8 cellular contexts compared by ENCODE assay signal in the genomic region with DNA sequence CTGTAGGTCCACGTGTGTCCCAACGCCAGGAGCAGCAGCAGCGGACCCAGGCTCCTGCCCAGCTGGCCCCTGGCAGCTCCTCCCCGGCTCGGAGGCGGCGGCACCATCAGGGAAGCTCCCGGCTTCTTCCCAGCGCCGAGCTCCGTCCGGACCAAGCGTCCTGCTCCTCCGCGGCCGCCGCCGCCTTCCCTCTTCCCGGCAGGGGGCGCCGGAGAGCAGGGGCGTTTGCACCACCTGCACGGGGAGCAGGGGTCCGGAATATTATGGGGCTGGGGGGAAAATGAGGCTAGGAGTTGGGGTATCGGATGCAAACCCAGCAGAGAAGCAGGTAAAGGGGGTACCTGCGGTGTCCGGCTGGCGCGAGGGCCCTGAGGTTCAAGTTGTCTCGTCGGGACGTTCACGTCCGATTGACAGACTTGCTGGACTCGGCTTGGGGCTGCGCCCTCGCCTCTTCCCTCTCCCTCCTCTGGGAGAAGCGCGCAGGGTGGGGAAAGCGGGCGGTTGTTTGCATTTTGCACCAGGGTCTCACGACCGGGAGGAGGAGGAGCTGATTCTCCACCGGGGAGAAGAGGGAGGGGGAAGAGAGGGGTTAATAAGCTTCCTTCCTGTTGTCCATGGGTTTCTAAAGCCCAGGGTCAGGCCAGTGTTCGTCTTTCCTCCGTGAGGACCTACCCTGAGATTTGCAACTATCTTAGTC. TPM values are rescaled to one million over a fixed set of nuclear protein-coding genes. Genes with fewer than 3 reads are reported as not detected.
DNase-seq lines count a peak whose midpoint lies in the region; ATAC-seq and TF ChIP-seq lines count a peak whose summit lies in the region.

Gene CCBE1, minus strand, starts transcription at position 188 of the 697 bp plus-strand sequence.

- H3K27ac ChIP-seq in DOHH2 (ENCODE audit: low read depth, low read length) (no peak within 1 kb of the TSS), right cardiac atrium (ENCODE audit: low read length) (no peak within 1 kb of the TSS), sigmoid colon (peak within 1 kb of the TSS in 3 of 4 donors; percentile 85 to 89 (median 86))

- peaks cover 18% of the 10 kb centered on the region for H3K27me3 ChIP-seq in DOHH2 (ENCODE audit: control insufficient read depth, low read length)
- no peaks in the 10 kb centered on the region for H3K27me3 ChIP-seq in adipocyte (replicated peaks; ENCODE audit: control insufficient read depth, insufficient read depth, low read length)
- H3K27me3 ChIP-seq in right cardiac atrium (ENCODE audit: control insufficient read depth, insufficient read depth) = no peaks in the 10 kb centered on the region
- peaks cover 0 to 17% (median 0%) of the 10 kb centered on the region in 3 donors for H3K27me3 ChIP-seq in sigmoid colon

- no peaks in the 10 kb centered on the region for H3K36me3 ChIP-seq in DOHH2 (ENCODE audit: control insufficient read depth, low read length)
- no peaks in the 10 kb centered on the region for H3K36me3 ChIP-seq in adipocyte (ENCODE audit: control insufficient read depth, insufficient read depth, low read length, severe bottlenecking)
- no peaks in the 10 kb centered on the region for H3K36me3 ChIP-seq in sigmoid colon

- H3K4me2 ChIP-seq in DOHH2 (ENCODE audit: low read length) = no peak within 1 kb of the TSS

- no peaks in the 10 kb centered on the region for H4K20me1 ChIP-seq in DOHH2 (ENCODE audit: control insufficient read depth, insufficient read depth, low read depth, low read length)

- H3K9me3 ChIP-seq in DOHH2 (ENCODE audit: control insufficient read depth, insufficient read depth, low read length) (no peaks in the 10 kb centered on the region), adipocyte (ENCODE audit: control insufficient read depth, low read length) (no peaks in the 10 kb centered on the region), right cardiac atrium (ENCODE audit: control insufficient read depth, low read length) (no peaks in the 10 kb centered on the region), sigmoid colon (no peaks in the 10 kb centered on the region)

- ATAC-seq in GM21723 (IDR thresholded peaks at IDR 0.05; ENCODE audit: unreplicated experiment) (peak; percentile 74), right cardiac atrium (peak; percentile 78 to 81), HG02798 (IDR thresholded peaks at IDR 0.05; ENCODE audit: poor library complexity, unreplicated experiment) (no peak)

- WGBS in right cardiac atrium = under 1% methylated on average over 46 of the region's 46 CpGs
- WGBS in sigmoid colon, 2 donors = 1% methylated on average over 46 of the region's 46 CpGs

- TF ChIP-seq CTCF in DOHH2 (IDR thresholded peaks at IDR 0.05; ENCODE audit: low read depth, low read length, poor library complexity, severe bottlenecking) (peak; percentile 56), sigmoid colon (IDR thresholded peaks at IDR 0.05) (peak; percentile 86 to 99 (median 91))

- H3K79me2 ChIP-seq in DOHH2 (ENCODE audit: control insufficient read depth, low read length) = no peaks in the 10 kb centered on the region

- peak within 1 kb of the TSS; percentile 95 for H3K9ac ChIP-seq in adipocyte (ENCODE audit: low read length)

- TF ChIP-seq EP300 in sigmoid colon (IDR thresholded peaks at IDR 0.05) = no peak

- H3K9me2 ChIP-seq in DOHH2 (replicated peaks; ENCODE audit: control insufficient read depth, low read length) = no peaks in the 10 kb centered on the region

- H3F3A ChIP-seq in DOHH2 (ENCODE audit: control insufficient read depth, insufficient read depth) = no peaks in the 10 kb centered on the region

- TF ChIP-seq POLR2A in sigmoid colon (IDR thresholded peaks at IDR 0.05) = peak in 1 of 2 donors; percentile 21

- intact Hi-C loops in right cardiac atrium (cut with DNase I) (loop anchor here in 3 of 4 donors (5.0 to 10.0 kb wide), 3 partner anchors 125 to 233 kb away; no protein-coding TSS in a partner anchor), sigmoid colon (cut with DNase I) (loop anchor here (2.0 to 5.0 kb wide), 4 partner anchors 45 to 235 kb away; no protein-coding TSS in a partner anchor)

- no peaks in the 10 kb centered on the region for H3K4me1 ChIP-seq in DOHH2 (ENCODE audit: control insufficient read depth, low read length)
- H3K4me1 ChIP-seq in adipocyte (ENCODE audit: control insufficient read depth, insufficient read depth, low read length) = peaks cover 5% of the 10 kb centered on the region
- H3K4me1 ChIP-seq in right cardiac atrium (ENCODE audit: control insufficient read depth, insufficient read depth, low read length) = no peaks in the 10 kb centered on the region
- peaks cover 3 to 58% (median 44%) of the 10 kb centered on the region in 4 donors for H3K4me1 ChIP-seq in sigmoid colon

- DNase-seq in NCI-H2107 (lab: John Stamatoyannopoulos, UW) = peak; percentile 89
- DNase-seq in adipocyte (ENCODE audit: low read depth) = peak; percentile 87
- DNase-seq in right cardiac atrium = peak; percentile 53 to 88 (median 88)
- peak; percentile 85 for DNase-seq in sigmoid colon
- DNase-seq in SHP77 (lab: John Stamatoyannopoulos, UW) = no peak

- H3K4me3 ChIP-seq in DOHH2 (ENCODE audit: low read length) (no peak within 1 kb of the TSS), adipocyte (ENCODE audit: low read length) (peak within 1 kb of the TSS; percentile 92), right cardiac atrium (ENCODE audit: low read length) (peak within 1 kb of the TSS; percentile 8), sigmoid colon (peak within 1 kb of the TSS; percentile 71 to 95 (median 84))

RNA-seq across cellular contexts. Expression of gene CCBE1, which starts in this region (rescaled TPM):
- total RNA-seq in right cardiac atrium (1 to 10 TPM in 3 of 4 donors, under 1 TPM in 1; 0.78 to 3.5 (median 1.9) TPM), sigmoid colon (10 to 100 TPM; 38.9 to 61.1 (median 48.9) TPM)
- polyA plus RNA-seq in right cardiac atrium (0.48 TPM), sigmoid colon (1 to 10 TPM in 1 of 3 donors, under 1 TPM in 2; 0.23 to 2.4 (median 0.60) TPM)

Comparison
In these comparisons a context has a peak if more than half of its experiments do, and no peak if none do; other contexts are left out.
1. RNA of gene CCBE1 (total RNA-seq): 38.9 to 61.1 TPM in sigmoid colon; 0.78 to 3.5 TPM in right cardiac atrium; every median in the first group is over 4 times any median in the second.
2. H3K27ac ChIP-seq: peak in sigmoid colon (3 of 4); none in DOHH2 (single experiment) and right cardiac atrium (single experiment).
3. DNase-seq: peak in NCI-H2107 (single experiment), adipocyte (single experiment), right cardiac atrium (3 of 3) and sigmoid colon (single experiment); none in SHP77 (0 of 2).